6 cellular contexts compared by ENCODE assay signal in genomic region chr19:1904385-1905070, GRCh38. TPM values are rescaled to one million over a fixed set of nuclear protein-coding genes. Genes with fewer than 3 reads are reported as not detected.
DNase-seq lines count a peak whose midpoint lies in the region; ATAC-seq, FAIRE-seq and TF ChIP-seq lines count a peak whose summit lies in the region.

No MANE protein-coding gene starts in this region.

- 58% methylated on average over 5 of the region's 12 CpGs; no CpG with 5 or more reads in 1 of the 2 experiments for WGBS in IMR-90 (ENCODE audit: extremely low coverage in 2 of 2, insufficient read length in 1 of 2), 2 experiments
- 28 to 33% methylated on average over 12 of the region's 12 CpGs for WGBS in pancreas, 2 donors

- peak overlapping the region; percentile 42 for H4K5ac ChIP-seq in IMR-90 (ENCODE audit: low read depth, low read length)

- H3K36me3 Mint-ChIP-seq in central memory CD8-positive, alpha-beta T cell (ENCODE audit: insufficient read depth) = peaks cover 14% of the 10 kb centered on the region

- FAIRE-seq in pancreas (lab: Jason Lieb, UNC) = no peak

- H3K4me3 Mint-ChIP-seq in central memory CD8-positive, alpha-beta T cell = peak overlapping the region; percentile 86

- H4K8ac ChIP-seq in IMR-90 (ENCODE audit: low read depth in 2 of 2, low read length in 2 of 2) = peak overlapping the region; percentile 65 to 97

- no TSS peak for BruUV-seq in IMR-90 (replicated peaks; lab: Mats Ljungman, UMichigan)

- H2AK9ac ChIP-seq in IMR-90 (replicated peaks; ENCODE audit: low read depth, low read length, poor library complexity) = peak overlapping the region; percentile 100

- no peak for TF ChIP-seq RAD21 in IMR-90 (IDR thresholded peaks at IDR 0.05; ENCODE audit: low read length)

- TF ChIP-seq CTCF in GM13976 (IDR thresholded peaks at IDR 0.05; ENCODE audit: borderline replicate concordance, control extremely low read depth, extremely low read depth, insufficient read depth, missing control alignments) (no peak), IMR-90 (conservative IDR thresholded peaks at IDR 0.05; ENCODE audit: low read depth, low read length) (no peak), pancreas (IDR thresholded peaks at IDR 0.05) (no peak)

- H3K27ac ChIP-seq in IMR-90 (ENCODE audit: insufficient read depth, low read length) = peak overlapping the region; percentile 23; the same call in 1 of the 2 replicates
- peak overlapping the region; percentile 69 to 94 (median 86) for H3K27ac ChIP-seq in pancreas

- no peak overlapping the region for H3K18ac ChIP-seq in IMR-90 (ENCODE audit: low read depth, low read length)

- H3K36me3 ChIP-seq in IMR-90 (ENCODE audit: control insufficient read depth, insufficient read depth, low read length) (peaks cover 2% of the 10 kb centered on the region; the same call in 1 of the 2 replicates), pancreas (no peaks in the 10 kb centered on the region)

- H3K4me1 Mint-ChIP-seq in central memory CD8-positive, alpha-beta T cell = peaks cover 24% of the 10 kb centered on the region

- dilution Hi-C loops in IMR-90 (cut with HindIII; ENCODE audit: low sequenced_read_pairs, unreplicated experiment) = no loop called here

- peak overlapping the region; percentile 97 for H2AFZ ChIP-seq in IMR-90 (replicated peaks; ENCODE audit: low read length, poor library complexity)

- H3K9me3 ChIP-seq in IMR-90 (ENCODE audit: control insufficient read depth, insufficient read depth, low read length) (no peaks in the 10 kb centered on the region), pancreas (no peaks in the 10 kb centered on the region)

- peak overlapping the region; percentile 46; the same call in 1 of the 2 replicates for H3K56ac ChIP-seq in IMR-90 (ENCODE audit: extremely low read depth, insufficient read depth, low read length)

- intact Hi-C loops in IMR-90 (cut with micrococcal nuclease) = loop anchor here (1.0 kb wide), 2 partner anchors 19 to 40 kb away; partner anchors contain the start of gene ABHD17A
- intact Hi-C loops in pancreas (cut with DNase I) = no loop called here

- no peaks in the 10 kb centered on the region for H3K9me3 Mint-ChIP-seq in central memory CD8-positive, alpha-beta T cell

- H3K23ac ChIP-seq in IMR-90 (ENCODE audit: low read depth, low read length) = no peak overlapping the region

- POLR2A ChIA-PET in IMR-90 (lab: Charles Lee; ENCODE audit: unreplicated experiment) = no interaction called here

- no peaks in the 10 kb centered on the region for H3K27me3 Mint-ChIP-seq in central memory CD8-positive, alpha-beta T cell

- peak overlapping the region; percentile 30; the same call in 1 of the 2 replicates for H2BK120ac ChIP-seq in IMR-90 (ENCODE audit: low read depth, low read length)

- H3K9me1 ChIP-seq in IMR-90 (ENCODE audit: insufficient read depth, low read length) = peaks cover 13% of the 10 kb centered on the region; the same call in 1 of the 2 replicates

- H4K91ac ChIP-seq in IMR-90 (ENCODE audit: insufficient read depth, low read depth, low read length) = peak overlapping the region; percentile 46

- TF ChIP-seq POLR2A in IMR-90 (IDR thresholded peaks at IDR 0.05; ENCODE audit: low read depth, low read length) = no peak

- H2AK5ac ChIP-seq in IMR-90 (ENCODE audit: low read depth, low read length) = peak overlapping the region; percentile 61; the same call in 1 of the 2 replicates

- no peak overlapping the region for H2BK5ac ChIP-seq in IMR-90 (ENCODE audit: low read depth, low read length, poor library complexity, severe bottlenecking)

- peak overlapping the region; percentile 76 for H3K4ac ChIP-seq in IMR-90 (ENCODE audit: low read depth, low read length)

- 0 out of 2 replicates have a peak overlapping the region, but pooled peaks have one; percentile 49 for H3K14ac ChIP-seq in IMR-90 (replicated peaks; ENCODE audit: low read depth, low read length)

- in situ Hi-C loops in GM13976 (cut with MboI; ENCODE audit: low sequenced_read_pairs, unreplicated experiment) = no loop called here
- in situ Hi-C loops in IMR-90 (cut with MboI; ENCODE audit: low sequenced_read_pairs) = no loop called here

- CTCF ChIA-PET in IMR-90 (lab: Yijun Ruan, JAX) = no interaction called here

- peak overlapping the region; percentile 23; the same call in 1 of the 2 replicates for H3K4me2 ChIP-seq in IMR-90 (ENCODE audit: low read depth, low read length)

- H4K20me1 ChIP-seq in IMR-90 (ENCODE audit: insufficient read depth, low read length) = peaks cover 18% of the 10 kb centered on the region

- no peak overlapping the region for H3K27ac Mint-ChIP-seq in central memory CD8-positive, alpha-beta T cell (ENCODE audit: low read depth)

- peak; percentile 74 for DNase-seq in GM13976 (ENCODE audit: low spot score)
- DNase-seq in IMR-90 = no peak
- DNase-seq in central memory CD8-positive, alpha-beta T cell (ENCODE audit: low spot score in 2 of 2) = no peak
- DNase-seq in pancreas = peak in 4 of 6 donors; percentile 68 to 81 (median 72)
- DNase-seq in stimulated activated CD4-positive, alpha-beta T cell treated with anti-CD3 and anti-CD28 coated beads, Interleukin-12 subunit alpha, Interleukin-12 subunit beta, amount 100 ng/mL, for 4 hours = no peak
- DNase-seq in NCI-H748 treated with DMSO at 0.1 percent for 48 hours (lab: John Stamatoyannopoulos, UW) = no peak

- H3K79me1 ChIP-seq in IMR-90 (ENCODE audit: low read depth in 1 of 2, low read length in 2 of 2) = peaks cover 17 to 37% of the 10 kb centered on the region in 2 experiments

- ATAC-seq in IMR-90 (ENCODE audit: low read depth) (no peak), pancreas (peak; percentile 38 to 61 (median 48))
- no peak for ATAC-seq in central memory CD8-positive, alpha-beta T cell (replicated peaks; ENCODE audit: extremely low read depth, poor library complexity, severe bottlenecking)

- H3K4me3 ChIP-seq in IMR-90 (ENCODE audit: insufficient read depth, low read depth, low read length) = no peak overlapping the region
- H3K4me3 ChIP-seq in pancreas = peak overlapping the region in 2 of 4 donors; percentile 59 to 65

- peaks cover 6% of the 10 kb centered on the region for H3K4me1 ChIP-seq in IMR-90 (ENCODE audit: control insufficient read depth, insufficient read depth, low read length)
- H3K4me1 ChIP-seq in pancreas = peaks cover 22 to 33% (median 23%) of the 10 kb centered on the region in 3 donors

- H3K9ac ChIP-seq in IMR-90 (ENCODE audit: low read depth, low read length) = 0 out of 2 replicates have a peak overlapping the region, but pooled peaks have one; percentile 10

- H2BK15ac ChIP-seq in IMR-90 (ENCODE audit: low read depth, low read length) = no peak overlapping the region; the same call in 2 of the 3 replicates

- H2BK20ac ChIP-seq in IMR-90 (ENCODE audit: low read depth, low read length) = no peak overlapping the region

- H3K27me3 ChIP-seq in IMR-90 (ENCODE audit: control insufficient read depth, insufficient read depth, low read length) (no peaks in the 10 kb centered on the region), pancreas (no peaks in the 10 kb centered on the region)

TF ChIP-seq in IMR-90, 13 proteins besides CTCF, POLR2A, EP300 and RAD21 (continues in another document):
- TF ChIP-seq SMC3 (IDR thresholded peaks at IDR 0.05; ENCODE audit: low read depth, low read length) = no peak
- no peak for TF ChIP-seq FOS (IDR thresholded peaks at IDR 0.05; ENCODE audit: low read depth, low read length)
- TF ChIP-seq MAZ (IDR thresholded peaks at IDR 0.05; ENCODE audit: borderline replicate concordance, low read depth, low read length) = no peak
- TF ChIP-seq CEBPB (IDR thresholded peaks at IDR 0.05; ENCODE audit: low read depth, low read length) = no peak
- TF ChIP-seq MXI1 (IDR thresholded peaks at IDR 0.05; ENCODE audit: borderline replicate concordance, low read depth, low read length) = no peak
- no peak for TF ChIP-seq USF2 (IDR thresholded peaks at IDR 0.05; ENCODE audit: low read depth, low read length)

RNA-seq across cellular contexts. Expression of gene ADAT3, which starts 0.7 kb away (rescaled TPM):
- total RNA-seq in IMR-90 (2012; rRNA removed) (0.28 and 0.36 TPM in 2 replicates), pancreas (1 to 10 TPM; 2.0 to 6.5 (median 4.5) TPM)
- polyA plus RNA-seq in IMR-90 (2012; rRNA removed) (2.8 and 3.6 TPM in 2 replicates), pancreas (10 to 100 TPM in 1 of 2 donors, 1 to 10 TPM in 1; 5.2 to 10.1 TPM)
- polyA plus RNA-seq in IMR-90 (2012; cell fraction: cytosol; rRNA removed) = 2.5 and 5.0 TPM in 2 replicates
- 4.0 and 16.1 TPM in 2 replicates for polyA plus RNA-seq in IMR-90 (2012; cell fraction: nucleus; rRNA removed; ENCODE audit: low replicate concordance)

RNA-seq across cellular contexts. Expression of gene SCAMP4, which starts 0.7 kb away (rescaled TPM):
- 10.8 and 16.1 TPM in 2 replicates for total RNA-seq in IMR-90 (2012; rRNA removed)
- 24.0 and 28.1 TPM in 2 replicates for polyA plus RNA-seq in IMR-90 (2012; rRNA removed)
- polyA plus RNA-seq in IMR-90 (2012; cell fraction: cytosol; rRNA removed) = 24.9 and 55.9 TPM in 2 replicates
- 46.2 and 111 TPM in 2 replicates for polyA plus RNA-seq in IMR-90 (2012; cell fraction: nucleus; rRNA removed; ENCODE audit: low replicate concordance)
- total RNA-seq in pancreas = 10 to 100 TPM; 23.0 to 52.2 (median 30.7) TPM
- polyA plus RNA-seq in pancreas = 10 to 100 TPM; 40.8 to 49.3 TPM

RNA-seq across cellular contexts. Expression of gene ABHD17A, which starts 19.2 kb away (rescaled TPM):
- total RNA-seq in IMR-90 (2012; rRNA removed) = 31.9 and 37.8 TPM in 2 replicates
- 76.2 and 111 TPM in 2 replicates for polyA plus RNA-seq in IMR-90 (2012; rRNA removed)
- polyA plus RNA-seq in IMR-90 (2012; cell fraction: cytosol; rRNA removed) = 52.5 and 129 TPM in 2 replicates
- 86.9 and 244 TPM in 2 replicates for polyA plus RNA-seq in IMR-90 (2012; cell fraction: nucleus; rRNA removed; ENCODE audit: low replicate concordance)
- 10 to 100 TPM; 21.1 to 30.8 (median 24.4) TPM for total RNA-seq in pancreas
- polyA plus RNA-seq in pancreas = 10 to 100 TPM; 62.4 to 71.0 TPM

RNA-seq across cellular contexts. Expression of gene CSNK1G2, which starts 36.4 kb away (rescaled TPM):
- total RNA-seq in IMR-90 (2012; rRNA removed) = 35.6 and 38.0 TPM in 2 replicates
- 96.3 and 124 TPM in 2 replicates for polyA plus RNA-seq in IMR-90 (2012; rRNA removed)
- 41.7 and 73.8 TPM in 2 replicates for polyA plus RNA-seq in IMR-90 (2012; cell fraction: cytosol; rRNA removed)
- 374 and 949 TPM in 2 replicates for polyA plus RNA-seq in IMR-90 (2012; cell fraction: nucleus; rRNA removed; ENCODE audit: low replicate concordance)
- total RNA-seq in pancreas = 10 to 100 TPM; 20.7 to 33.0 (median 26.0) TPM
- polyA plus RNA-seq in pancreas = 10 to 100 TPM; 68.0 to 69.4 TPM

RNA-seq across cellular contexts. Expression of gene KLF16, which starts 41.1 kb away (rescaled TPM):
- total RNA-seq in IMR-90 (2012; rRNA removed) = 0.90 and 1.7 TPM in 2 replicates
- 13.1 and 31.4 TPM in 2 replicates for polyA plus RNA-seq in IMR-90 (2012; rRNA removed)
- polyA plus RNA-seq in IMR-90 (2012; cell fraction: cytosol; rRNA removed) = 14.5 and 19.8 TPM in 2 replicates
- 18.0 and 29.0 TPM in 2 replicates for polyA plus RNA-seq in IMR-90 (2012; cell fraction: nucleus; rRNA removed; ENCODE audit: low replicate concordance)
- total RNA-seq in pancreas = 10 to 100 TPM in 1 of 6 donors, 1 to 10 TPM in 5; 4.3 to 10.4 (median 7.9) TPM
- 1 to 10 TPM; 5.1 to 8.2 TPM for polyA plus RNA-seq in pancreas

Comparison
In these comparisons a context has a peak if more than half of its experiments do, and no peak if none do; other contexts are left out.
1. DNase-seq: peak in GM13976 (single experiment) and pancreas (4 of 6); none in IMR-90 (single experiment), central memory CD8-positive, alpha-beta T cell (0 of 2), stimulated activated CD4-positive, alpha-beta T cell treated with anti-CD3 and anti-CD28 coated beads, Interleukin-12 subunit alpha, Interleukin-12 subunit beta, amount 100 ng/mL, for 4 hours (single experiment) and NCI-H748 treated with DMSO at 0.1 percent for 48 hours (single experiment).
2. ATAC-seq: peak in pancreas (4 of 4); none in IMR-90 (single experiment) and central memory CD8-positive, alpha-beta T cell (single experiment).